In genomic region chr6:53125276-53125675, GRCh38 we compare ENCODE assay signal across 9 cellular contexts. TPM values are rescaled to one million over a fixed set of nuclear protein-coding genes. Genes with fewer than 3 reads are reported as not detected.
"Had no signal": no experiment of that assay in that cellular context is flagged by ENCODE, and none has a peak within 500 bp of the region (broad histone marks: within the 10 kb centered on the region; RNA-seq: fewer than 3 reads in every experiment).

No MANE protein-coding gene starts in this region.

- H3K27ac ChIP-seq: HL-60 had no signal

- H3K4me3 ChIP-seq: K562 had no signal

- DNase-seq: IMR-90, KBM-7, KG1 had no signal

- ATAC-seq: HepG2, K562 had no signal

RNA-seq across cellular contexts. Expression of gene GCM1, which starts 23.4 kb away (rescaled TPM):
- total RNA-seq: HT-29, HT1080, IMR-90, K562 had no signal
- polyA plus RNA-seq: IgD-negative memory B cell, IMR-90, K562 had no signal
